Comparison of ENCODE assay signal across 8 cellular contexts in the genomic region with DNA sequence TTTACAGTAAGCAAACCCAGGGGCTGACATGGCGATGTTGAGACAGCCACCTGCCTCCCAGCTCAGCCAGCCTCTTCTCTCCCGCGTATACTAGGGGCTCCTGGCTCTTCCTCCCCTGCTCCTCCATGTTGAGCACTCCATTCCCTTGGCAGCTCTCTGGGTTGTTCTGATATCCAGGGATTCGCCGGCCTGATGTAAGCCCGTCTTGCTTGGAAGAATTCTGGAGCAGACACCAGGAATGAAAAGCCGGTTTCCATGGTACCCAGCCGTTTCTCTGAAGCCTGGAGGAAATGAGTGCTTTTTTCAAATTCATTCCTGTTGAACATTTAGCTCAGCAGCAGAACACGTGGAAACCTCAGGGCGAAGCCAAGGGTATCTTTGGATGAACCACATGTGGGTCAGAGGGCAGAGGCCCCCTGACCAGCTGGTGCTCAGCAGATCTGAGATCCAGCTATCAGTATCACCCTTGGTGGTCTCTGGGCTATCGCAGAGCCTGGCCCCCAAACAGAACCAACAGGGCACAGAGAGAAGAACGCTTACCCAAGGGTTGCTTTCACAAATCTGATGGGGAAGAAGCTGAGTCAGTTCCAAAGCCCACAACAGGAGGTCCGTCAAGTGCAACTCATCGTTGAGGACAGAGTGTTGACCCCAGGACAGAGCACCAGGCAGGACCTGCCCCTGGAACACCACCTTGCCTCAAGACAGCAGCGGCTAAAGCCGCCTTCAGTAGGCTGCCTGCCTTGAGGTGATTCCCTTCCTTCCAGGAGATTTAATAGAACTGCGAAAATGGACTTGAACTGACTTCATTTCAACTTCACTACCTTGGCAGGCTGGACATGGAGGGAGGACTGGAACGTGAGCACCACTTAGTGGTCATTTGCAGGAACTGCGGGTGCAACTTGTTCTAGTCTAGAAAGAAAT.
A peak's percentile ranks its signal among the peaks of the same experiment; 100 is the strongest.
DNase-seq lines count a peak whose midpoint lies in the region; ATAC-seq and TF ChIP-seq lines count a peak whose summit lies in the region.

No MANE protein-coding gene starts in this region.

- peaks cover 0 to 2% (median 0%) of the 10 kb centered on the region in 3 experiments for H3K27me3 ChIP-seq in neuronal stem cell (ENCODE audit: control insufficient read depth in 3 of 3, insufficient read depth in 3 of 3, low read depth in 1 of 3, low read length in 3 of 3)
- H3K27me3 ChIP-seq in aorta (ENCODE audit: control insufficient read depth in 1 of 2, insufficient read depth in 2 of 2, low read length in 1 of 2): no peaks in the 10 kb centered on the region

- H3K4me1 ChIP-seq in neuronal stem cell (ENCODE audit: control insufficient read depth in 2 of 2, insufficient read depth in 1 of 2, low read depth in 1 of 2, low read length in 2 of 2) (peaks cover 0 to 5% of the 10 kb centered on the region in 2 donors), aorta (ENCODE audit: control insufficient read depth in 1 of 2, insufficient read depth in 2 of 2, low read length in 2 of 2) (peaks cover 0 to 3% of the 10 kb centered on the region in 2 donors)

- H4K8ac ChIP-seq in neuronal stem cell (ENCODE audit: low read depth, low read length): no peak overlapping the region

- H3K79me1 ChIP-seq in neuronal stem cell (ENCODE audit: low read depth, low read length): no peaks in the 10 kb centered on the region

- no peak overlapping the region for H3K4me2 ChIP-seq in neuronal stem cell (ENCODE audit: insufficient read depth, low read length, poor library complexity, severe bottlenecking)

- H3K18ac ChIP-seq in neuronal stem cell (ENCODE audit: low read length): no peak overlapping the region

- no peak overlapping the region for H3K27ac ChIP-seq in neuronal stem cell (replicated peaks; ENCODE audit: low read length)
- no peak overlapping the region for H3K27ac ChIP-seq in aorta (ENCODE audit: low read depth in 1 of 2, low read length in 2 of 2)

- H2AK5ac ChIP-seq in neuronal stem cell (ENCODE audit: low read depth, low read length): no peak overlapping the region

- no peak overlapping the region for H2BK12ac ChIP-seq in neuronal stem cell (ENCODE audit: low read length)

- H3K4ac ChIP-seq in neuronal stem cell (ENCODE audit: low read length): no peak overlapping the region

- intact Hi-C loops in aorta (cut with DNase I): loop anchor here (2.0 to 10.0 kb wide), 5 partner anchors 80 to 1027 kb away; no protein-coding TSS in a partner anchor

- WGBS in neuronal stem cell (ENCODE audit: extremely low coverage in 2 of 2, insufficient read length in 2 of 2, insufficient replicate concordance in 1 of 2), 2 donors: no CpG with 5 or more reads among the region's 19 CpGs
- WGBS in aorta, 2 donors: 15 to 20% methylated on average over 19 of the region's 19 CpGs

- no peaks in the 10 kb centered on the region for H3K36me3 ChIP-seq in neuronal stem cell (replicated peaks in 1 of 2; ENCODE audit: control insufficient read depth in 2 of 2, insufficient read depth in 2 of 2, low read length in 2 of 2)
- no peaks in the 10 kb centered on the region for H3K36me3 ChIP-seq in aorta (ENCODE audit: control insufficient read depth in 1 of 2, insufficient read depth in 2 of 2, low read length in 1 of 2)

- peak; percentile 100 for TF ChIP-seq CTCF in fibroblast of villous mesenchyme (IDR thresholded peaks at IDR 0.05; ENCODE audit: insufficient read depth, low read depth, low read length)

- no peak overlapping the region for H4K91ac ChIP-seq in neuronal stem cell (ENCODE audit: low read depth, low read length, poor library complexity)

- H2AFZ ChIP-seq in neuronal stem cell (ENCODE audit: low read length): peak overlapping the region; percentile 35

- peak; percentile 9 to 24 for DNase-seq in activated CD4-positive, alpha-beta T cell treated with anti-CD3 and anti-CD28 coated beads for 24 hours (ENCODE audit: low read depth in 2 of 2)
- no peak for DNase-seq in activated CD4-positive, alpha-beta T cell treated with anti-CD3 and anti-CD28 coated beads for 1 hour
- DNase-seq in HuH-7 (ENCODE audit: low spot score) (peak; percentile 77), fibroblast of villous mesenchyme (ENCODE audit: low read depth) (peak; percentile 72), neuronal stem cell (ENCODE audit: low spot score) (peak; percentile 65), aorta (peak in 1 of 2 donors; percentile 68)
- DNase-seq in NK-92 treated with Interleukin-12 subunit alpha and Interleukin-12 subunit beta, amount 100 ng/mL, for 24 hours (lab: John Stamatoyannopoulos, UW): peak; percentile 57
- DNase-seq in activated CD8-positive, alpha-beta memory T cell treated with anti-CD3 and anti-CD28 coated beads, Interleukin-2, amount 50 U/mL, for 4 hours: peak; percentile 38

- H2BK15ac ChIP-seq in neuronal stem cell (ENCODE audit: low read length): no peak overlapping the region

- H3K9me3 ChIP-seq in neuronal stem cell (replicated peaks in 1 of 2; ENCODE audit: control insufficient read depth in 2 of 2, insufficient read depth in 1 of 2, low read depth in 1 of 2, low read length in 2 of 2) (no peaks in the 10 kb centered on the region), aorta (ENCODE audit: control insufficient read depth, low read length) (no peaks in the 10 kb centered on the region)

- no peak overlapping the region for H2BK120ac ChIP-seq in neuronal stem cell (ENCODE audit: low read depth, low read length)

- H3K4me3 ChIP-seq in fibroblast of villous mesenchyme (ENCODE audit: low read depth, low read length) (no peak overlapping the region), neuronal stem cell (ENCODE audit: low read length in 2 of 2) (no peak overlapping the region), aorta (ENCODE audit: low read length in 2 of 2) (no peak overlapping the region)

- ATAC-seq in aorta (ENCODE audit: low FRiP score): peak; percentile 90

- H3K14ac ChIP-seq in neuronal stem cell (ENCODE audit: low read length): no peak overlapping the region

- no peak overlapping the region for H3K23ac ChIP-seq in neuronal stem cell (ENCODE audit: low read depth, low read length, poor library complexity)

- no peak overlapping the region for H3K9ac ChIP-seq in neuronal stem cell (ENCODE audit: low read depth, low read length, poor library complexity)

- H2BK5ac ChIP-seq in neuronal stem cell (ENCODE audit: low read length): no peak overlapping the region
